In the genomic region with DNA sequence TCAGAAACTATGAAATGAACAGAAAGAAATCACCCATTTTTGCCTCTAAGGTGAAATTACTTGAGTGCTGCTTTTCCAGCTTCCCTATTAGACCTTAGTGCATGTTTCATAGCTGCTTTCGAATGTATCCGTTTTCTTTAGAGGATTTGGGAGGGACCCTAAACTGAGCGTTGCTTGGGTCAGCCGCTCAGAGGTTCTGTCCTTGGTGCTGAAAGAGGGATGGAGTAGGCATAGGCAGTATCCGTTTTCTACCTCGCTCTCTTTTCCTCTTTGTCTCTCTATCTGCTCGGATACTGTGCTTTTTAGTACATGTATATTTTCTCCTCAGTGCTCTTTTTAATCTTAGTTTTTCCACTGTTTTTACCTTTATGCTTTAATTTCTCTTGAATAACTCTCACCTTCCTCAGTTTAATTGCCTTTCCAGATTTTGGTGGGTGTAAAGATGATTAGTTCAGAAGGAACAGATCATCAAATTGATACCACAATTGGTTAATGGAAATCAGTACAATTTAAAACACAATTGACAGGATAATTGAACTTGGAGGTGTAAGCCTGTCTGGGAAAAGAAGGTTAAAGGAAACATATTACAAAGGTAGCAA, we compare ENCODE assay signal across 8 cellular contexts. TPM values are rescaled to one million over a fixed set of nuclear protein-coding genes. Genes with fewer than 3 reads are reported as not detected.
A peak's percentile ranks its signal among the peaks of the same experiment; 100 is the strongest.
DNase-seq lines count a peak whose midpoint lies in the region; ATAC-seq and TF ChIP-seq lines count a peak whose summit lies in the region.

A gene (minus strand): TSS at position 283 of the 599 bp plus-strand sequence. CDS start 7,060 bp downstream, outside the sequence.

- 6% methylated on average over 7 of the region's 7 CpGs for WGBS in hepatocyte (ENCODE audit: low lambda C conversion rate, missing lambda C conversion rate)

- DNase-seq in ACHN (peak; percentile 37), hepatocyte (ENCODE audit: low spot score) (peak; percentile 69), NCI-H510A (lab: John Stamatoyannopoulos, UW) (no peak), globus pallidus (ENCODE audit: low spot score) (no peak), glutamatergic neuron (no peak), gastrocnemius medialis (no peak)
- DNase-seq in activated CD4-positive, alpha-beta T cell treated with anti-CD3 and anti-CD28 coated beads, Interleukin-2, amount 10 ng/mL, durations not matched to agents 7 days and 5 days, result peak; percentile 29

- no peaks in the 10 kb centered on the region for H3K79me2 ChIP-seq in hepatocyte

- no peak within 1 kb of the TSS for H3K27ac Mint-ChIP-seq in activated CD4-positive, alpha-beta T cell treated with anti-CD3 and anti-CD28 coated beads, Interleukin-2, amount 10 ng/mL, durations not matched to agents 7 days and 5 days
- H3K27ac Mint-ChIP-seq in glutamatergic neuron (ENCODE audit: unreplicated experiment), result no peak within 1 kb of the TSS

- H3K4me1 Mint-ChIP-seq in activated CD4-positive, alpha-beta T cell treated with anti-CD3 and anti-CD28 coated beads, Interleukin-2, amount 10 ng/mL, durations not matched to agents 7 days and 5 days, result peaks cover 2% of the 10 kb centered on the region
- H3K4me1 Mint-ChIP-seq in glutamatergic neuron (ENCODE audit: low read depth, unreplicated experiment), result no peaks in the 10 kb centered on the region

- H3K4me3 ChIP-seq in HEK293 (ENCODE audit: low read depth, low read length) (no peak within 1 kb of the TSS), hepatocyte (no peak within 1 kb of the TSS), gastrocnemius medialis (no peak within 1 kb of the TSS)

- H3K4me1 ChIP-seq in HEK293 (ENCODE audit: control insufficient read depth, insufficient read depth, low read length) (no peaks in the 10 kb centered on the region), hepatocyte (ENCODE audit: insufficient read depth) (no peaks in the 10 kb centered on the region), gastrocnemius medialis (no peaks in the 10 kb centered on the region)

- CTCF ChIA-PET in HEK293 (lab: Yijun Ruan, JAX), result interaction anchor here (0.7 to 0.8 kb wide), 3 partner anchors 24 to 1332 kb away, joined by 3 to 4 read pairs (median 4); no protein-coding TSS in a partner anchor
- CTCF ChIA-PET in activated CD4-positive, alpha-beta T cell treated with anti-CD3 and anti-CD28 coated beads, Interleukin-2, amount 10 ng/mL, durations not matched to agents 7 days and 5 days (lab: Charles Lee), result interaction anchor here (0.6 kb wide), 1 partner anchor 36 kb away, joined by 3 read pairs; no protein-coding TSS in a partner anchor

- POLR2A ChIA-PET in HEK293 (lab: Yijun Ruan, JAX), result no interaction called here
- POLR2A ChIA-PET in activated CD4-positive, alpha-beta T cell treated with anti-CD3 and anti-CD28 coated beads, Interleukin-2, amount 10 ng/mL, durations not matched to agents 7 days and 5 days (lab: Charles Lee), result no interaction called here

- no peak for TF ChIP-seq POLR2A in gastrocnemius medialis (IDR thresholded peaks at IDR 0.05)

- no peaks in the 10 kb centered on the region for H3K9me3 Mint-ChIP-seq in activated CD4-positive, alpha-beta T cell treated with anti-CD3 and anti-CD28 coated beads, Interleukin-2, amount 10 ng/mL, durations not matched to agents 7 days and 5 days
- peaks cover 2% of the 10 kb centered on the region for H3K9me3 Mint-ChIP-seq in glutamatergic neuron (ENCODE audit: unreplicated experiment)

- H3K27ac ChIP-seq in HEK293 (ENCODE audit: extremely low read depth, low read depth, low read length) (no peak within 1 kb of the TSS), hepatocyte (no peak within 1 kb of the TSS), gastrocnemius medialis (no peak within 1 kb of the TSS)

- ATAC-seq in gastrocnemius medialis, result no peak

- in situ Hi-C loops in ACHN (cut with HindIII; ENCODE audit: low pct_ligation_motif_present, low pct_unique_long_range_greater_than_20kb, low sequenced_read_pairs), result no loop called here
- in situ Hi-C loops in gastrocnemius medialis (cut with MboI; ENCODE audit: low sequenced_read_pairs in 4 of 4), result no loop called here

- no peak within 1 kb of the TSS for H2AFZ ChIP-seq in hepatocyte

- H3K36me3 ChIP-seq in HEK293 (ENCODE audit: control insufficient read depth in 2 of 2, insufficient read depth in 1 of 2, low read length in 2 of 2), result no peaks in the 10 kb centered on the region
- H3K36me3 ChIP-seq in hepatocyte (replicated peaks; ENCODE audit: insufficient read depth, low read depth), result no peaks in the 10 kb centered on the region
- H3K36me3 ChIP-seq in gastrocnemius medialis, result no peaks in the 10 kb centered on the region

- peaks cover 19% of the 10 kb centered on the region for H3K27me3 Mint-ChIP-seq in activated CD4-positive, alpha-beta T cell treated with anti-CD3 and anti-CD28 coated beads, Interleukin-2, amount 10 ng/mL, durations not matched to agents 7 days and 5 days
- H3K27me3 Mint-ChIP-seq in glutamatergic neuron (ENCODE audit: unreplicated experiment), result no peaks in the 10 kb centered on the region

- no peaks in the 10 kb centered on the region for H4K20me1 ChIP-seq in hepatocyte (ENCODE audit: insufficient read depth, poor library complexity, severe bottlenecking)

- intact Hi-C loops in gastrocnemius medialis (cut with DNase I; ENCODE audit: low total_unique reads), result no loop called here

- H3K4me2 ChIP-seq in hepatocyte, result no peak within 1 kb of the TSS

- no peaks in the 10 kb centered on the region for H3K9me2 ChIP-seq in hepatocyte (replicated peaks; ENCODE audit: insufficient read depth)

- H3K9me3 ChIP-seq in HEK293 (ENCODE audit: control insufficient read depth, insufficient read depth, low read depth, low read length) (no peaks in the 10 kb centered on the region), hepatocyte (ENCODE audit: low read depth) (no peaks in the 10 kb centered on the region), gastrocnemius medialis (no peaks in the 10 kb centered on the region)

- TF ChIP-seq CTCF in HEK293 (tag by site-specific recombination; IDR thresholded peaks at IDR 0.05), result no peak
- no peak for TF ChIP-seq CTCF in hepatocyte (IDR thresholded peaks at IDR 0.05; ENCODE audit: poor library complexity)
- TF ChIP-seq CTCF in glutamatergic neuron (IDR thresholded peaks at IDR 0.05; ENCODE audit: partially characterized antibody, unreplicated experiment), result no peak
- no peak for TF ChIP-seq CTCF in gastrocnemius medialis (IDR thresholded peaks at IDR 0.05 in 4 of 5, conservative IDR thresholded peaks at IDR 0.05 in 1 of 5)

- H3K27me3 ChIP-seq in hepatocyte (no peaks in the 10 kb centered on the region), gastrocnemius medialis (no peaks in the 10 kb centered on the region)

- no peak within 1 kb of the TSS for H3K4me3 Mint-ChIP-seq in activated CD4-positive, alpha-beta T cell treated with anti-CD3 and anti-CD28 coated beads, Interleukin-2, amount 10 ng/mL, durations not matched to agents 7 days and 5 days
- H3K4me3 Mint-ChIP-seq in glutamatergic neuron (ENCODE audit: unreplicated experiment), result no peak within 1 kb of the TSS

- no peaks in the 10 kb centered on the region for H3K36me3 Mint-ChIP-seq in activated CD4-positive, alpha-beta T cell treated with anti-CD3 and anti-CD28 coated beads, Interleukin-2, amount 10 ng/mL, durations not matched to agents 7 days and 5 days (ENCODE audit: low read depth)
- H3K36me3 Mint-ChIP-seq in glutamatergic neuron (ENCODE audit: unreplicated experiment), result no peaks in the 10 kb centered on the region

TF ChIP-seq in HEK293, 187 proteins besides CTCF, POLR2A, EP300 and RAD21:
- 0 out of 2 replicates have a peak, but pooled peaks have one; percentile 54 for TF ChIP-seq ZNF610 (tag by site-specific recombination; IDR thresholded peaks at IDR 0.05; ENCODE audit: borderline replicate concordance)
- TF ChIP-seq, protein P1, sequence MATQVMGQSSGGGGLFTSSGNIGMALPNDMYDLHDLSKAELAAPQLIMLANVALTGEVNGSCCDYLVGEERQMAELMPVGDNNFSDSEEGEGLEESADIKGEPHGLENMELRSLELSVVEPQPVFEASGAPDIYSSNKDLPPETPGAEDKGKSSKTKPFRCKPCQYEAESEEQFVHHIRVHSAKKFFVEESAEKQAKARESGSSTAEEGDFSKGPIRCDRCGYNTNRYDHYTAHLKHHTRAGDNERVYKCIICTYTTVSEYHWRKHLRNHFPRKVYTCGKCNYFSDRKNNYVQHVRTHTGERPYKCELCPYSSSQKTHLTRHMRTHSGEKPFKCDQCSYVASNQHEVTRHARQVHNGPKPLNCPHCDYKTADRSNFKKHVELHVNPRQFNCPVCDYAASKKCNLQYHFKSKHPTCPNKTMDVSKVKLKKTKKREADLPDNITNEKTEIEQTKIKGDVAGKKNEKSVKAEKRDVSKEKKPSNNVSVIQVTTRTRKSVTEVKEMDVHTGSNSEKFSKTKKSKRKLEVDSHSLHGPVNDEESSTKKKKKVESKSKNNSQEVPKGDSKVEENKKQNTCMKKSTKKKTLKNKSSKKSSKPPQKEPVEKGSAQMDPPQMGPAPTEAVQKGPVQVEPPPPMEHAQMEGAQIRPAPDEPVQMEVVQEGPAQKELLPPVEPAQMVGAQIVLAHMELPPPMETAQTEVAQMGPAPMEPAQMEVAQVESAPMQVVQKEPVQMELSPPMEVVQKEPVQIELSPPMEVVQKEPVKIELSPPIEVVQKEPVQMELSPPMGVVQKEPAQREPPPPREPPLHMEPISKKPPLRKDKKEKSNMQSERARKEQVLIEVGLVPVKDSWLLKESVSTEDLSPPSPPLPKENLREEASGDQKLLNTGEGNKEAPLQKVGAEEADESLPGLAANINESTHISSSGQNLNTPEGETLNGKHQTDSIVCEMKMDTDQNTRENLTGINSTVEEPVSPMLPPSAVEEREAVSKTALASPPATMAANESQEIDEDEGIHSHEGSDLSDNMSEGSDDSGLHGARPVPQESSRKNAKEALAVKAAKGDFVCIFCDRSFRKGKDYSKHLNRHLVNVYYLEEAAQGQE (tag by site-specific recombination; IDR thresholded peaks at IDR 0.05), result peak; percentile 95
- no peak for TF ChIP-seq GLI2 (tag by site-specific recombination; IDR thresholded peaks at IDR 0.05; ENCODE audit: borderline replicate concordance, low read depth)

RNA-seq across cellular contexts. Expression of the gene that starts here (rescaled TPM):
- not detected for total RNA-seq in activated CD4-positive, alpha-beta T cell treated with anti-CD3 and anti-CD28 coated beads, Interleukin-2, amount 10 ng/mL, durations not matched to agents 7 days and 5 days
- total RNA-seq in hepatocyte, result not detected in 2 replicates
- not detected in 2 replicates for polyA plus RNA-seq in hepatocyte
- total RNA-seq in glutamatergic neuron (ENCODE audit: unreplicated experiment), result not detected
- total RNA-seq in gastrocnemius medialis, result not detected

Comparison
In these comparisons a context has a peak if more than half of its experiments do, and no peak if none do; other contexts are left out.
1. Peak in DNase-seq in activated CD4-positive, alpha-beta T cell treated with anti-CD3 and anti-CD28 coated beads, Interleukin-2, amount 10 ng/mL, durations not matched to agents 7 days and 5 days; RNA of the gene not detected or under 1 TPM.
2. Peak in DNase-seq in hepatocyte; RNA of the gene not detected or under 1 TPM.